ENCODE assay signal across 8 cellular contexts in the genomic region with DNA sequence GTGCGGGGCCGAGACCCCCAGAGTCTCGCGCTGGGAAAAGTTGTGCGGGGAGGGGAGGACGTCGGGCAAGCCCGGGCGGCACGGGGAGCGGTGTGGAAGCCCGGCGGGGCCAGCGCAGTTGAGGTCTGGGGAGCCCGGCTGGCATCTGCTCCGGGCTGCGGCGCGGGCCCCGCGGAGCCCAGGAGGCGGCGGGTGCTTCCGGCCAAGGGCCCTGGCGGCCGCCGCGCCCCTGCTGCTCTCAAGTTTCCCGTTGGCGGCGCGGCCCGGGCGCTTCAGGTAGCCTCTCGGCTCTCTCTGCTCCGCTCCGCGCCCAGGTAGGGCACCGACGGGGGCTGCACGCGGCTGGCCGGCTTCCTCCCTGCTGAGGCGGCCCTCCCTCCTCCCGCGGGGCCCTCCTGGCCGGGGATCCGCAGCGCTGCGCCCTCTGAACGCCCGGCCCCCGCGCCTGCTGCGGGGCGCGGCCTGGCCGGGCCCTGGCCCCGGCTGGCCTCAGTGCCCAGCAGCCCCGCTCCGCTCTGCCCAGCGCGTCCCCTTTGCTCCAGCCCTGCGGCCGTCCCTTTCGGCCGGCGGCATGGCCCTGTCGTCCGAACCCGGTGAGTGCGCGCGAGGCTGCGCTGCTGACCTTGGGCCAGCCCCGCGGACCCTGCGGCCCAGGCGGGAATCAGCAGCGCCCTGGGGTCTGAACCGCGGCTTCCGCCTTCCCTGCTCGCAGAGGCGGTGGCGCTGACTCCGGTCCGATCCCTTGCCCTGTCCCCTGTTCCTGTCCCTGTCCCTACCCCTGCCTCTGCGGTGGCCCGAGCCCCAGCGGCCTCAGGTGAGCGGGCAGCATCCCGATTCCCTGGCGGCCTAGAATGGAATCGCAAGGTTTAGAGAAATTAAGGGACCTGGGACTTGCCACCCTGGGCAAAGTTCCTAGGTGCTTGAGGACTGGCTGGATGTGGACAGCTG. TPM values are rescaled to one million over a fixed set of nuclear protein-coding genes. Genes with fewer than 3 reads are reported as not detected.
DNase-seq lines count a peak whose midpoint lies in the region; ATAC-seq and TF ChIP-seq lines count a peak whose summit lies in the region.

No MANE protein-coding gene starts in this region.

- no peaks in the 10 kb centered on the region for H3K9me3 ChIP-seq in endocrine pancreas (ENCODE audit: control insufficient read depth, low read length)

- ATAC-seq in GM21515 (IDR thresholded peaks at IDR 0.05; ENCODE audit: unreplicated experiment), result no peak
- ATAC-seq in GM21360 (IDR thresholded peaks at IDR 0.05; ENCODE audit: unreplicated experiment), result no peak

- H3K4me3 ChIP-seq in endocrine pancreas (ENCODE audit: control insufficient read depth, insufficient read depth, low read length), result no peak overlapping the region

- peaks cover 7% of the 10 kb centered on the region for H3K4me1 ChIP-seq in endocrine pancreas (ENCODE audit: control insufficient read depth, insufficient read depth, low read length)

- POLR2A ChIA-PET in GM10248 (lab: Yijun Ruan, JAX), result no interaction called here

- H3K9ac ChIP-seq in endocrine pancreas (ENCODE audit: control insufficient read depth, insufficient read depth, low read length), result peak overlapping the region; percentile 45

- no peaks in the 10 kb centered on the region for H3K27me3 ChIP-seq in endocrine pancreas (ENCODE audit: control insufficient read depth, insufficient read depth, low read length)

- H3K36me3 ChIP-seq in endocrine pancreas (ENCODE audit: control insufficient read depth, insufficient read depth, low read length), result no peaks in the 10 kb centered on the region

- peak overlapping the region; percentile 99 for H3K27ac ChIP-seq in substantia nigra (ENCODE audit: low read depth, low read length, poor library complexity, severe bottlenecking)

- peak; percentile 56 for DNase-seq in GM10248 (ENCODE audit: extremely low spot score)
- DNase-seq in M059J (ENCODE audit: low read depth), result peak; percentile 66
- peak; percentile 82 for DNase-seq in activated CD8-positive, alpha-beta memory T cell treated with anti-CD3 and anti-CD28 coated beads for 24 hours
- peak; percentile 45 for DNase-seq in midbrain (lab: John Stamatoyannopoulos, UW)
- DNase-seq in substantia nigra (lab: John Stamatoyannopoulos, UW), result peak in 28 of 49 donors; percentile 10 to 75 (median 53)

- CTCF ChIA-PET in GM10248 (lab: Yijun Ruan, JAX), result interaction anchor here (0.8 to 7.1 kb wide), 6 partner anchors 10 to 318 kb away, joined by 3 to 67 read pairs (median 8); a partner anchor contains a TSS

- peak; percentile 14 for TF ChIP-seq CTCF in GM10248 (IDR thresholded peaks at IDR 0.05; ENCODE audit: control extremely low read depth, extremely low read depth, low read depth, missing control alignments)

RNA-seq across cellular contexts. Expression of a gene that starts 4.3 kb away (rescaled TPM):
- 11.8 and 17.2 TPM in 2 replicates for total RNA-seq in M059J (2014; rRNA removed; shearing (Covaris generic))
